ENCODE assay signal across 13 cellular contexts in the genomic region with DNA sequence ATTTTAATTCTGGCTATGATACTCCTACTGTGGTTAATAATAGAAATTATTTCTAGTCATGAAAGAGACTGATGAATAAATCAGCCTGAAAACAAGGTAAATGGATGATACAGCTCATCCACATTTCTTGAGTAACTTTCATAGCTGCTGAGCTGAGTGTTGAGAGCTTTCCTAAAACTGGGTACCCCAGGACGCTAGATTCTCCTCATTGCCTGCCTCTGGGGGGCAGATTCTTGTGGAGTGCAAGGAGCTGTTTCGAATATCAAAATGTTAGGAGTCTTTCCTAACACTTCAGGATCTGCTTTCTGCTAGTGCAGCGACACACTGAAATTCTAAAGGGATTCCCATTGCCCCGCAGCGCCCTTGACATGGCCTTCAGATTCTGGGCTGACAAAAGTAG. TPM values are rescaled to one million over a fixed set of nuclear protein-coding genes. Genes with fewer than 3 reads are reported as not detected.
DNase-seq lines count a peak whose midpoint lies in the region; ATAC-seq and TF ChIP-seq lines count a peak whose summit lies in the region.
"Had no signal": no experiment of that assay in that cellular context is flagged by ENCODE, and none has a peak within 500 bp of the region (broad histone marks: within the 10 kb centered on the region; RNA-seq: fewer than 3 reads in every experiment).

No MANE protein-coding gene starts in this region.

- H3K56ac ChIP-seq in IMR-90 (ENCODE audit: extremely low read depth, insufficient read depth, low read length) = no peak overlapping the region

- H3K4me2 ChIP-seq in IMR-90 (ENCODE audit: low read depth, low read length) = no peak overlapping the region

- no peak overlapping the region for H3K18ac ChIP-seq in IMR-90 (ENCODE audit: low read depth, low read length)

- H4K5ac ChIP-seq in IMR-90 (ENCODE audit: low read depth, low read length) = no peak overlapping the region

- peaks cover 28% of the 10 kb centered on the region for H3K4me1 Mint-ChIP-seq in nephron

- H3K27me3 Mint-ChIP-seq in nephron (ENCODE audit: low read depth) = peaks cover 4% of the 10 kb centered on the region

- H4K91ac ChIP-seq in IMR-90 (ENCODE audit: insufficient read depth, low read depth, low read length) = no peak overlapping the region

- DNase-seq in DMS 273 (lab: John Stamatoyannopoulos, UW; ENCODE audit: unreplicated experiment) (peak; percentile 16), DMS 273 treated with DMSO at 0.1 percent for 48 hours (lab: John Stamatoyannopoulos, UW) (no peak), IMR-90 (peak; percentile 10), astrocyte of the hippocampus (ENCODE audit: low read depth, low spot score) (peak; percentile 16), AG20443 (ENCODE audit: low spot score) (no peak), hepatic stellate cell (ENCODE audit: low spot score) (no peak)
- DNase-seq: erythroblast had no signal

- H3K9me3 ChIP-seq in IMR-90 (ENCODE audit: control insufficient read depth, insufficient read depth, low read length) = no peaks in the 10 kb centered on the region
- H3K9me3 ChIP-seq: ascending aorta had no signal

- no peak overlapping the region for H4K8ac ChIP-seq in IMR-90 (ENCODE audit: low read depth in 2 of 2, low read length in 2 of 2)

- CTCF ChIA-PET in IMR-90 (lab: Yijun Ruan, JAX) = interaction anchor here (0.9 to 2.3 kb wide), 4 partner anchors 12 to 228 kb away, joined by 3 to 11 read pairs (median 5); a partner anchor contains a TSS

- no peak overlapping the region for H2BK5ac ChIP-seq in IMR-90 (ENCODE audit: low read depth, low read length, poor library complexity, severe bottlenecking)

- no peak overlapping the region for H2AK9ac ChIP-seq in IMR-90 (replicated peaks; ENCODE audit: low read depth, low read length, poor library complexity)

- H2BK120ac ChIP-seq in IMR-90 (ENCODE audit: low read depth, low read length) = 0 out of 2 replicates have a peak overlapping the region, but pooled peaks have one; percentile 11

- in situ Hi-C loops in IMR-90 (cut with MboI; ENCODE audit: low sequenced_read_pairs) = loop anchor here (5.0 kb wide), 1 partner anchor 226 kb away; no protein-coding TSS in a partner anchor

- dilution Hi-C loops in IMR-90 (cut with HindIII; ENCODE audit: low sequenced_read_pairs, unreplicated experiment) = no loop called here

- no peak overlapping the region for H3K4me3 ChIP-seq in IMR-90 (ENCODE audit: insufficient read depth, low read depth, low read length)

- peak overlapping the region; percentile 47 for H2AFZ ChIP-seq in IMR-90 (replicated peaks; ENCODE audit: low read length, poor library complexity)

- BruUV-seq in IMR-90 (replicated peaks; lab: Mats Ljungman, UMichigan) = no TSS peak

- POLR2A ChIA-PET in IMR-90 (lab: Charles Lee; ENCODE audit: unreplicated experiment) = no interaction called here

- H2AK5ac ChIP-seq in IMR-90 (ENCODE audit: low read depth, low read length) = no peak overlapping the region

- no peak overlapping the region for H3K23ac ChIP-seq in IMR-90 (ENCODE audit: low read depth, low read length)

- peak; percentile 12; the same call in 1 of the 2 replicates for TF ChIP-seq CTCF in IMR-90 (conservative IDR thresholded peaks at IDR 0.05; ENCODE audit: low read depth, low read length)
- no peak for TF ChIP-seq CTCF in nephron (IDR thresholded peaks at IDR 0.05; ENCODE audit: unreplicated experiment in 3 of 3)

- no peaks in the 10 kb centered on the region for H4K20me1 ChIP-seq in IMR-90 (ENCODE audit: insufficient read depth, low read length)

- no peak overlapping the region; the same call in 1 of the 2 replicates for H3K14ac ChIP-seq in IMR-90 (replicated peaks; ENCODE audit: low read depth, low read length)

- peak overlapping the region; percentile 52 to 63 (median 57) for H3K4me3 Mint-ChIP-seq in nephron

- H3K27ac ChIP-seq in IMR-90 (ENCODE audit: insufficient read depth, low read length) = no peak overlapping the region
- H3K27ac ChIP-seq: 22Rv1, ascending aorta had no signal

- no peak overlapping the region for H3K9ac ChIP-seq in IMR-90 (ENCODE audit: low read depth, low read length)

- peaks cover 5% of the 10 kb centered on the region; the same call in 1 of the 2 replicates for H3K4me1 ChIP-seq in IMR-90 (ENCODE audit: control insufficient read depth, insufficient read depth, low read length)

- H3K36me3 ChIP-seq in IMR-90 (ENCODE audit: control insufficient read depth, insufficient read depth, low read length) = no peaks in the 10 kb centered on the region
- H3K36me3 ChIP-seq: ascending aorta had no signal

- H3K9me3 Mint-ChIP-seq in nephron = no peaks in the 10 kb centered on the region
- H3K9me3 Mint-ChIP-seq: natural killer cell treated with Interleukin-12 subunit alpha and Interleukin-12 subunit beta and Interleukin-15 and Interleukin-18, amount 100 ng/mL, for 72 hours; T-helper 1 cell treated with Interleukin-12 subunit alpha and Interleukin-12 subunit beta and Interleukin-4 antibody, amounts not matched to agents 30 μg/mL and 1 μg/mL, for 36 hours had no signal

- no peak overlapping the region for H2BK20ac ChIP-seq in IMR-90 (ENCODE audit: low read depth, low read length)

- peaks cover 9 to 30% of the 10 kb centered on the region in 2 experiments; a peak in 3 of 4 replicates for H3K79me1 ChIP-seq in IMR-90 (ENCODE audit: low read depth in 1 of 2, low read length in 2 of 2)

- 53% methylated on average over 3 of the region's 5 CpGs; no CpG with 5 or more reads in 1 of the 2 experiments for WGBS in IMR-90 (ENCODE audit: extremely low coverage in 2 of 2, insufficient read length in 1 of 2), 2 experiments

- H3K4ac ChIP-seq in IMR-90 (ENCODE audit: low read depth, low read length) = no peak overlapping the region

- peaks cover 9% of the 10 kb centered on the region for H3K9me1 ChIP-seq in IMR-90 (ENCODE audit: insufficient read depth, low read length)

- TF ChIP-seq POLR2A in IMR-90 (IDR thresholded peaks at IDR 0.05; ENCODE audit: low read depth, low read length) = no peak

- H3K27ac Mint-ChIP-seq in nephron = peak overlapping the region in 2 of 3 experiments; percentile 2 to 80
- H3K27ac Mint-ChIP-seq: T-helper 1 cell treated with Interleukin-12 subunit alpha and Interleukin-12 subunit beta and Interleukin-4 antibody, amounts not matched to agents 30 μg/mL and 1 μg/mL, for 36 hours had no signal

- intact Hi-C loops in IMR-90 (cut with micrococcal nuclease) = loop anchor here (5.0 kb wide), 1 partner anchor 101 kb away; no protein-coding TSS in a partner anchor

- no peak for TF ChIP-seq RAD21 in IMR-90 (IDR thresholded peaks at IDR 0.05; ENCODE audit: low read length)

- no peaks in the 10 kb centered on the region for H3K27me3 ChIP-seq in IMR-90 (ENCODE audit: control insufficient read depth, insufficient read depth, low read length)
- H3K27me3 ChIP-seq: ascending aorta had no signal

- ATAC-seq in IMR-90 (ENCODE audit: low read depth) (no peak), GM21737 (IDR thresholded peaks at IDR 0.05; ENCODE audit: unreplicated experiment) (no peak)
- ATAC-seq: natural killer cell treated with Interleukin-12 subunit alpha and Interleukin-12 subunit beta and Interleukin-15 and Interleukin-18, amount 100 ng/mL, for 72 hours had no signal

- no peak overlapping the region for H2BK15ac ChIP-seq in IMR-90 (ENCODE audit: low read depth, low read length)

- H3K36me3 Mint-ChIP-seq in nephron (ENCODE audit: low read depth) = no peaks in the 10 kb centered on the region
- H3K36me3 Mint-ChIP-seq: natural killer cell treated with Interleukin-12 subunit alpha and Interleukin-12 subunit beta and Interleukin-15 and Interleukin-18, amount 100 ng/mL, for 72 hours had no signal

TF ChIP-seq in IMR-90, 13 proteins besides CTCF, POLR2A, EP300 and RAD21:
- TF ChIP-seq CHD1 (IDR thresholded peaks at IDR 0.05; ENCODE audit: low read depth, low read length) (no peak), MXI1 (IDR thresholded peaks at IDR 0.05; ENCODE audit: borderline replicate concordance, low read depth, low read length) (no peak), MAZ (IDR thresholded peaks at IDR 0.05; ENCODE audit: borderline replicate concordance, low read depth, low read length) (no peak), RCOR1 (IDR thresholded peaks at IDR 0.05; ENCODE audit: insufficient replicate concordance, low read length) (no peak), FOS (IDR thresholded peaks at IDR 0.05; ENCODE audit: low read depth, low read length) (no peak), SMC3 (IDR thresholded peaks at IDR 0.05; ENCODE audit: low read depth, low read length) (no peak), CEBPB (IDR thresholded peaks at IDR 0.05; ENCODE audit: low read depth, low read length) (no peak), RFX5 (IDR thresholded peaks at IDR 0.05; ENCODE audit: low read depth, low read length) (no peak), BHLHE40 (IDR thresholded peaks at IDR 0.05; ENCODE audit: low read depth, low read length) (no peak), NFE2L2 (IDR thresholded peaks at IDR 0.05; ENCODE audit: low read depth, low read length) (no peak), MAFK (IDR thresholded peaks at IDR 0.05; ENCODE audit: low read depth, low read length) (no peak)
- TF ChIP-seq, protein P1, sequence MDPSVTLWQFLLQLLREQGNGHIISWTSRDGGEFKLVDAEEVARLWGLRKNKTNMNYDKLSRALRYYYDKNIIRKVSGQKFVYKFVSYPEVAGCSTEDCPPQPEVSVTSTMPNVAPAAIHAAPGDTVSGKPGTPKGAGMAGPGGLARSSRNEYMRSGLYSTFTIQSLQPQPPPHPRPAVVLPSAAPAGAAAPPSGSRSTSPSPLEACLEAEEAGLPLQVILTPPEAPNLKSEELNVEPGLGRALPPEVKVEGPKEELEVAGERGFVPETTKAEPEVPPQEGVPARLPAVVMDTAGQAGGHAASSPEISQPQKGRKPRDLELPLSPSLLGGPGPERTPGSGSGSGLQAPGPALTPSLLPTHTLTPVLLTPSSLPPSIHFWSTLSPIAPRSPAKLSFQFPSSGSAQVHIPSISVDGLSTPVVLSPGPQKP (IDR thresholded peaks at IDR 0.05; ENCODE audit: borderline replicate concordance, low read depth, low read length) = no peak
- TF ChIP-seq, protein P2, sequence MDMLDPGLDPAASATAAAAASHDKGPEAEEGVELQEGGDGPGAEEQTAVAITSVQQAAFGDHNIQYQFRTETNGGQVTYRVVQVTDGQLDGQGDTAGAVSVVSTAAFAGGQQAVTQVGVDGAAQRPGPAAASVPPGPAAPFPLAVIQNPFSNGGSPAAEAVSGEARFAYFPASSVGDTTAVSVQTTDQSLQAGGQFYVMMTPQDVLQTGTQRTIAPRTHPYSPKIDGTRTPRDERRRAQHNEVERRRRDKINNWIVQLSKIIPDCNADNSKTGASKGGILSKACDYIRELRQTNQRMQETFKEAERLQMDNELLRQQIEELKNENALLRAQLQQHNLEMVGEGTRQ (IDR thresholded peaks at IDR 0.05; ENCODE audit: low read depth, low read length) = no peak
TF ChIP-seq in IMR-90: peak in this region for 0.

RNA-seq across cellular contexts. Expression of a gene that starts 2.1 kb away (rescaled TPM):
- 0.36 and 3.3 TPM in 2 replicates for total RNA-seq in IMR-90 (2012; rRNA removed)
- 2.3 and 3.5 TPM in 2 replicates for polyA plus RNA-seq in IMR-90 (2012; rRNA removed)
- polyA plus RNA-seq in IMR-90 (2012; cell fraction: cytosol; rRNA removed) = 0.19 and 0.22 TPM in 2 replicates
- 0.22 TPM in 1 of 2 replicates, not detected in the other for polyA plus RNA-seq in IMR-90 (2012; cell fraction: nucleus; rRNA removed; ENCODE audit: low replicate concordance)
- total RNA-seq: ascending aorta had no signal

Comparison
In these comparisons a context has a peak if more than half of its experiments do, and no peak if none do; other contexts are left out.
1. DNase-seq: peak in DMS 273 (single experiment), IMR-90 (single experiment) and astrocyte of the hippocampus (single experiment); none in DMS 273 treated with DMSO at 0.1 percent for 48 hours (single experiment), AG20443 (single experiment) and hepatic stellate cell (single experiment).